34 cellular contexts compared by ENCODE assay signal in genomic region chr3:193028283-193028682, GRCh38.
"Had no signal": no experiment of that assay in that cellular context is flagged by ENCODE, and none has a peak within 500 bp of the region (broad histone marks: within the 10 kb centered on the region; RNA-seq: fewer than 3 reads in every experiment).

No MANE protein-coding gene starts in this region.

- H3K27me3 Mint-ChIP-seq: activated CD4-positive, alpha-beta T cell treated with anti-CD3 and anti-CD28 coated beads for 36 hours; activated CD8-positive, alpha-beta memory T cell treated with anti-CD3 and anti-CD28 coated beads, Interleukin-2, amount 10 ng/mL, durations not matched to agents 7 days and 5 days; activated naive CD4-positive, alpha-beta T cell treated with anti-CD3 and anti-CD28 coated beads, Interleukin-2, amount 50 U/mL, for 24 hours; activated naive CD8-positive, alpha-beta T cell; activated T-cell treated with anti-CD3 and anti-CD28 coated beads, Interleukin-2, amount 50 U/mL, for 24 hours had no signal

- H3K4me3 ChIP-seq: adrenal gland, body of pancreas, breast epithelium had no signal

- H3K27ac ChIP-seq: adrenal gland, body of pancreas, brain microvascular endothelial cell, breast epithelium, VCaP had no signal

- H3K4me3 Mint-ChIP-seq: activated CD4-positive, alpha-beta memory T cell treated with anti-CD3 and anti-CD28 coated beads, Interleukin-2, amount 10 ng/mL, durations not matched to agents 7 days and 5 days; activated CD4-positive, alpha-beta T cell treated with anti-CD3 and anti-CD28 coated beads for 36 hours; activated CD4-positive, alpha-beta T cell treated with anti-CD3 and anti-CD28 coated beads, Interleukin-2, amount 10 ng/mL, durations not matched to agents 7 days and 5 days; activated CD8-positive, alpha-beta memory T cell treated with anti-CD3 and anti-CD28 coated beads, Interleukin-2, amount 10 ng/mL, durations not matched to agents 7 days and 5 days; activated CD8-positive, alpha-beta T cell treated with anti-CD3 and anti-CD28 coated beads, Interleukin-2, amount 10 ng/mL, durations not matched to agents 7 days and 5 days; activated naive CD4-positive, alpha-beta T cell treated with anti-CD3 and anti-CD28 coated beads, Interleukin-2, amount 10 ng/mL, durations not matched to agents 7 days and 5 days; activated naive CD4-positive, alpha-beta T cell treated with anti-CD3 and anti-CD28 coated beads, Interleukin-2, amount 50 U/mL, for 24 hours; activated naive CD8-positive, alpha-beta T cell; activated T-cell treated with anti-CD3 and anti-CD28 coated beads, Interleukin-2, amount 50 U/mL, for 24 hours; T-helper 1 cell treated with Interleukin-12 subunit alpha and Interleukin-12 subunit beta and Interleukin-4 antibody, amounts not matched to agents 30 μg/mL and 1 μg/mL, for 36 hours; T-helper 2 cell treated with Interferon-gamma antibody and Interleukin-4, amounts not matched to agents 5 μg/mL and 100 μg/mL, for 36 hours had no signal

- H3K9me3 ChIP-seq: adrenal gland, body of pancreas, breast epithelium had no signal

- H3K27ac Mint-ChIP-seq: activated CD4-positive, alpha-beta memory T cell treated with anti-CD3 and anti-CD28 coated beads, Interleukin-2, amount 10 ng/mL, durations not matched to agents 7 days and 5 days; activated CD4-positive, alpha-beta T cell treated with anti-CD3 and anti-CD28 coated beads for 36 hours; activated CD4-positive, alpha-beta T cell treated with anti-CD3 and anti-CD28 coated beads, Interleukin-2, amount 10 ng/mL, durations not matched to agents 7 days and 5 days; activated CD8-positive, alpha-beta memory T cell treated with anti-CD3 and anti-CD28 coated beads, Interleukin-2, amount 10 ng/mL, durations not matched to agents 7 days and 5 days; activated CD8-positive, alpha-beta T cell treated with anti-CD3 and anti-CD28 coated beads, Interleukin-2, amount 10 ng/mL, durations not matched to agents 7 days and 5 days; activated naive CD4-positive, alpha-beta T cell treated with anti-CD3 and anti-CD28 coated beads, Interleukin-2, amount 10 ng/mL, durations not matched to agents 7 days and 5 days; activated naive CD4-positive, alpha-beta T cell treated with anti-CD3 and anti-CD28 coated beads, Interleukin-2, amount 50 U/mL, for 24 hours; activated naive CD8-positive, alpha-beta T cell; activated T-cell treated with anti-CD3 and anti-CD28 coated beads, Interleukin-2, amount 50 U/mL, for 24 hours; activated T-helper 2 cell treated with anti-CD3 and anti-CD28 coated beads, Interferon-gamma antibody, Interleukin-2, Interleukin-4, amounts not matched to agents 10 μg/mL and 5 μg/mL and 100 μg/mL, durations not matched to agents 14 hours and 24 hours and 36 hours; T-helper 1 cell treated with Interleukin-12 subunit alpha and Interleukin-12 subunit beta and Interleukin-4 antibody, amounts not matched to agents 30 μg/mL and 1 μg/mL, for 36 hours; T-helper 2 cell treated with Interferon-gamma antibody and Interleukin-4, amounts not matched to agents 5 μg/mL and 100 μg/mL, for 36 hours had no signal

- H3K9me3 Mint-ChIP-seq: activated CD4-positive, alpha-beta memory T cell treated with anti-CD3 and anti-CD28 coated beads, Interleukin-2, amount 10 ng/mL, durations not matched to agents 7 days and 5 days; activated CD4-positive, alpha-beta T cell treated with anti-CD3 and anti-CD28 coated beads, Interleukin-2, amount 10 ng/mL, durations not matched to agents 7 days and 5 days; activated naive CD4-positive, alpha-beta T cell treated with anti-CD3 and anti-CD28 coated beads, Interleukin-2, amount 10 ng/mL, durations not matched to agents 7 days and 5 days; activated naive CD4-positive, alpha-beta T cell treated with anti-CD3 and anti-CD28 coated beads, Interleukin-2, amount 50 U/mL, for 24 hours; activated T-cell treated with anti-CD3 and anti-CD28 coated beads, Interleukin-2, amount 50 U/mL, for 24 hours; activated T-helper 2 cell treated with anti-CD3 and anti-CD28 coated beads, Interferon-gamma antibody, Interleukin-2, Interleukin-4, amounts not matched to agents 10 μg/mL and 5 μg/mL and 100 μg/mL, durations not matched to agents 14 hours and 24 hours and 36 hours; T-helper 1 cell treated with Interleukin-12 subunit alpha and Interleukin-12 subunit beta and Interleukin-4 antibody, amounts not matched to agents 30 μg/mL and 1 μg/mL, for 36 hours; T-helper 2 cell treated with Interferon-gamma antibody and Interleukin-4, amounts not matched to agents 5 μg/mL and 100 μg/mL, for 36 hours had no signal

- H3K36me3 ChIP-seq: adrenal gland, brain microvascular endothelial cell, breast epithelium had no signal

- H3K27me3 ChIP-seq: adrenal gland, body of pancreas, brain microvascular endothelial cell, breast epithelium had no signal

- H3K4me1 ChIP-seq: adrenal gland, body of pancreas, breast epithelium had no signal

- DNase-seq: activated CD4-positive, alpha-beta memory T cell treated with anti-CD3 and anti-CD28 coated beads, Interleukin-2, amount 10 ng/mL, durations not matched to agents 7 days and 5 days; activated CD4-positive, alpha-beta T cell treated with anti-CD3 and anti-CD28 coated beads for 1 hour; activated CD4-positive, alpha-beta T cell treated with anti-CD3 and anti-CD28 coated beads for 36 hours; activated CD4-positive, alpha-beta T cell treated with anti-CD3 and anti-CD28 coated beads for 48 hours; activated CD4-positive, alpha-beta T cell treated with anti-CD3 and anti-CD28 coated beads, Interleukin-2, amount 10 ng/mL, durations not matched to agents 7 days and 5 days; activated CD4-positive, alpha-beta T cell treated with anti-CD3 and anti-CD28 coated beads, Interleukin-2, amount 50 U/mL, for 48 hours; activated CD4-positive, CD25-positive, alpha-beta regulatory T cell; activated CD8-positive, alpha-beta memory T cell treated with anti-CD3 and anti-CD28 coated beads for 24 hours; activated CD8-positive, alpha-beta memory T cell treated with anti-CD3 and anti-CD28 coated beads, Interleukin-2, amount 10 ng/mL, durations not matched to agents 7 days and 5 days; activated CD8-positive, alpha-beta memory T cell treated with anti-CD3 and anti-CD28 coated beads, Interleukin-2, amount 50 U/mL, for 48 hours; activated CD8-positive, alpha-beta T cell treated with anti-CD3 and anti-CD28 coated beads, Interleukin-2, amount 10 ng/mL, durations not matched to agents 7 days and 5 days; activated effector memory CD4-positive, alpha-beta T cell treated with Interleukin-2 at 50 U/mL for 16 hours; activated gamma-delta T cell; activated naive CD4-positive, alpha-beta T cell treated with anti-CD3 and anti-CD28 coated beads, Interleukin-2, amount 10 ng/mL, durations not matched to agents 7 days and 5 days; activated naive CD4-positive, alpha-beta T cell treated with Interleukin-2 at 50 U/mL for 16 hours; activated T-cell treated with anti-CD3 and anti-CD28 coated beads, Interleukin-2, amount 50 U/mL, for 24 hours; activated T-cell treated with anti-CD3 and anti-CD28 coated beads, Interleukin-2, amount 50 U/mL, for 48 hours; adrenal gland; amniotic stem cell; aorta; body of pancreas; brain microvascular endothelial cell; central memory CD4-positive, alpha-beta T cell; T-helper 1 cell; T-helper 2 cell; T-helper 9 cell had no signal

- ATAC-seq: activated CD4-positive, alpha-beta T cell treated with anti-CD3 and anti-CD28 coated beads for 36 hours; activated CD4-positive, CD25-positive, alpha-beta regulatory T cell treated with anti-CD3 and anti-CD28 coated beads, Interleukin-2, amount 50 U/mL, for 24 hours; activated CD8-positive, alpha-beta memory T cell treated with anti-CD3 and anti-CD28 coated beads, Interleukin-2, amount 10 ng/mL, durations not matched to agents 7 days and 5 days; activated CD8-positive, alpha-beta T cell treated with anti-CD3 and anti-CD28 coated beads, Interleukin-2, amount 10 ng/mL, durations not matched to agents 7 days and 5 days; body of pancreas had no signal

- H3K36me3 Mint-ChIP-seq: activated CD8-positive, alpha-beta memory T cell treated with anti-CD3 and anti-CD28 coated beads, Interleukin-2, amount 10 ng/mL, durations not matched to agents 7 days and 5 days; activated naive CD4-positive, alpha-beta T cell treated with anti-CD3 and anti-CD28 coated beads, Interleukin-2, amount 10 ng/mL, durations not matched to agents 7 days and 5 days; activated naive CD4-positive, alpha-beta T cell treated with anti-CD3 and anti-CD28 coated beads, Interleukin-2, amount 50 U/mL, for 24 hours; activated naive CD8-positive, alpha-beta T cell had no signal
